ENCODE assay signal across 8 cellular contexts in the genomic region with DNA sequence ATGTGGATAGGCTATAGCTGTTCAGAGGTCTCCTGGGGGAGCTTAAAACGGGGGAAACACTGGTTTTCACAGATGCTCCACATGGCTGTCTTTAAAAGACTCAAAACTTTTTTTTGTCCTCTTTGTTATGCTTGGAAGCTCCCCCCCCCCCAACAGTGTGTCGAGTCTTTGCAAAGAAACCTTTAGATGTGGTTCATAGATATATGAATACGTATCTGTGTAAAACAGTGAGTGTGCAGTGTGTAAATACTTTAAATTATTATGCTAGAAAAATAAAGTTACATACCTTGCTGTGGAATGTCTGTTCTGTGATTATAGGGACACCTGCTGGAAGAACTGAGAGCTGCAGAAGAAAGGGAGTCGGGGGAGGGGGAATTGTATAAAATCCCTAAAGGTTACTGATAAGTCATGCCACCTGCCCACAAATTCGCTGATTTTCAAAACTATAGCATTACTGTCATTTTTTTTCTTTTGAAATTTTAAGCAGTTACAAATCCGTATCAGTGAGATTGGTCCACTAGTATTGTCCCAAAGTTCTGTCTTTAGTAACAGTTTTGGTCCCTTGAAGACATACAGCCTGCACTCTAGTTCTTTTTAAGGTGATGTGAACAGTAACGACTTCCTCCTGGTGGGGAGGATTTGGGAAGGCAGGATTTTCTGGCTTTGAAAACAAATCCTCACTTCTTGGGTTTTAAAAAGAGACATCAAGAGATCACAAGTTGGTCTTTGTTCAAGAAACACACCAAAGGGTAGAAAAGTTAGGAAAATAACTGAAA. TPM values are rescaled to one million over a fixed set of nuclear protein-coding genes. Genes with fewer than 3 reads are reported as not detected.
A peak's percentile ranks its signal among the peaks of the same experiment; 100 is the strongest.
DNase-seq lines count a peak whose midpoint lies in the region; ATAC-seq and TF ChIP-seq lines count a peak whose summit lies in the region.

No MANE protein-coding gene starts in this region.

- no peaks in the 10 kb centered on the region for H3K27me3 Mint-ChIP-seq in neural crest cell (ENCODE audit: low read depth)

- H3K27me3 ChIP-seq in AG04450 (ENCODE audit: control insufficient read depth, insufficient read depth, low read length): no peaks in the 10 kb centered on the region

- H3K9me3 ChIP-seq in AG04450 (ENCODE audit: control insufficient read depth, insufficient read depth, low read length): no peaks in the 10 kb centered on the region

- ATAC-seq in HG02623 (IDR thresholded peaks at IDR 0.05; ENCODE audit: unreplicated experiment) (peak; percentile 83), esophagus mucosa (peak; percentile 73)

- peaks cover 14% of the 10 kb centered on the region for H3K36me3 Mint-ChIP-seq in neural crest cell (ENCODE audit: low read depth)

- H3K4me3 Mint-ChIP-seq in neural crest cell: peak overlapping the region; percentile 25

- H3K4me3 ChIP-seq in AG04450 (ENCODE audit: low read depth, low read length) (no peak overlapping the region), GM12864 (ENCODE audit: low read depth, low read length) (no peak overlapping the region), NB4 (ENCODE audit: low read depth, low read length) (no peak overlapping the region)

- CTCF ChIA-PET in AG04450 (lab: Charles Lee): interaction anchor here (0.6 to 2.0 kb wide), 25 partner anchors 9 to 1976 kb away, joined by 3 to 28 read pairs (median 5); a partner anchor contains a TSS

- H3K9me3 Mint-ChIP-seq in neural crest cell: no peaks in the 10 kb centered on the region

- H3K27ac Mint-ChIP-seq in neural crest cell (ENCODE audit: unreplicated experiment): no peak overlapping the region

- no peak for TF ChIP-seq POLR2A in NB4 (IDR thresholded peaks at IDR 0.05; ENCODE audit: extremely low read depth, insufficient read length)

- TF ChIP-seq CTCF in AG04450 (IDR thresholded peaks at IDR 0.05; ENCODE audit: low read depth, low read length): peak; percentile 83
- peak; percentile 68 for TF ChIP-seq CTCF in GM12864 (IDR thresholded peaks at IDR 0.05; ENCODE audit: low read depth, low read length, missing control alignments)
- peak; percentile 59 for TF ChIP-seq CTCF in NB4 (IDR thresholded peaks at IDR 0.05; ENCODE audit: low read depth, low read length)
- peak; percentile 80 for TF ChIP-seq CTCF in neural crest cell (conservative IDR thresholded peaks at IDR 0.05)

- POLR2A ChIA-PET in AG04450 (lab: Yijun Ruan, JAX): interaction anchor here (0.7 to 1.3 kb wide), 5 partner anchors 12 to 1262 kb away, joined by 3 to 7 read pairs (median 5); no protein-coding TSS in a partner anchor

- H3K4me1 Mint-ChIP-seq in neural crest cell: peaks cover 31% of the 10 kb centered on the region

- peak overlapping the region; percentile 21 for H3K27ac ChIP-seq in AG04450 (ENCODE audit: low read depth, low read length)

- DNase-seq in AG04450 (ENCODE audit: low read depth, low spot score) (no peak), GM12864 (ENCODE audit: low read depth) (no peak), NB4 (ENCODE audit: low read depth) (peak; percentile 43), neural crest cell (ENCODE audit: low read depth, low spot score) (peak; percentile 56), NK-92 (lab: John Stamatoyannopoulos, UW; ENCODE audit: unreplicated experiment) (no peak)
- DNase-seq in activated CD4-positive, alpha-beta T cell treated with anti-CD3 and anti-CD28 coated beads, Interleukin-2, amount 50 U/mL, for 48 hours: peak; percentile 47 to 59

RNA-seq across cellular contexts. Expression of a gene that starts 22.9 kb away (rescaled TPM):
- polyA plus RNA-seq in AG04450 (2011; rRNA removed): 53.6 and 57.7 TPM in 2 replicates
- polyA minus RNA-seq in AG04450 (2011; rRNA and poly(A)+ RNA removed): 81.7 and 99.1 TPM in 2 replicates
- total RNA-seq in esophagus mucosa (9.7 TPM), neural crest cell (98.3 and 99.4 TPM in 2 replicates)

Comparison
In these comparisons a context has a peak if more than half of its experiments do, and no peak if none do; other contexts are left out.
1. DNase-seq: peak in NB4 (single experiment), activated CD4-positive, alpha-beta T cell treated with anti-CD3 and anti-CD28 coated beads, Interleukin-2, amount 50 U/mL, for 48 hours (2 of 2) and neural crest cell (single experiment); none in AG04450 (single experiment), GM12864 (single experiment) and NK-92 (single experiment).
2. Peak in every context shown above with its lines, with median percentiles within 50 percentile points of each other: CTCF ChIP-seq.